ENCODE assay signal across 27 cellular contexts in the genomic region with DNA sequence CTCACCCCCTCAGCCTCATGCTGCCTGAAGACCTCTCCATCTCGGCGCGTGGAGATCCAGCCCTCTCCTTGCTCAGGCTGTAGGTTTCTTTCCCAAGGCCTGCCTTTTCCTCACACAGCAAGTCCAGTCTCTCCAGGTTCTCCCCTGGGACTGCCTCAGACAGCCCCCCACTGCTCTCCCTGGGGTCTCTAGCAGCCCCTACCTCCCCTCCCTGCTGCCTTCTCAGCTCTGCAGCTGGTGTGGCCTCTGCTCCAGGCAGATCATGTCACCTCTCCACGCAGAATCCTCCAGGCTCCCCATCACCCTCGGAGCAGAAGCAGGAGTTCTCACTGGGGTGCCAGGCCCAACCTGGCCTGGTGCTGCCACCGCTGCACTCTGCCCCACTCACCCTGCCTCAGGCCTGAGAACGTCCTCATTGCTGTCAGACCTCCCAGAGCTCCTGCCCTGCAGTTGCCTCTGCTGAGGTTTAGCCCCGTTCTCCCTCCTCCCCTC. TPM values are rescaled to one million over a fixed set of nuclear protein-coding genes. Genes with fewer than 3 reads are reported as not detected.
DNase-seq lines count a peak whose midpoint lies in the region; ATAC-seq and TF ChIP-seq lines count a peak whose summit lies in the region.
"Had no signal": no experiment of that assay in that cellular context is flagged by ENCODE, and none has a peak within 500 bp of the region (broad histone marks: within the 10 kb centered on the region; RNA-seq: fewer than 3 reads in every experiment).

No MANE protein-coding gene starts in this region.

- peaks cover 76% of the 10 kb centered on the region for H3K36me3 ChIP-seq in endodermal cell (ENCODE audit: control insufficient read depth, insufficient read depth, low read length)
- H3K36me3 ChIP-seq in CD4-positive, alpha-beta memory T cell (ENCODE audit: insufficient read depth, low read length) = peaks cover 60% of the 10 kb centered on the region
- H3K36me3 ChIP-seq: ovary had no signal

- intact Hi-C loops in CD4-positive, alpha-beta memory T cell (cut with micrococcal nuclease) = no loop called here

- CTCF ChIA-PET in CD4-positive, alpha-beta memory T cell (lab: Charles Lee; ENCODE audit: partially characterized antibody) = no interaction called here

- POLR2A ChIA-PET in CD4-positive, alpha-beta memory T cell (lab: Charles Lee; ENCODE audit: partially characterized antibody) = interaction anchor here (0.6 to 1.3 kb wide), 2 partner anchors 12 to 13 kb away, joined by 3 read pairs; no protein-coding TSS in a partner anchor

- H3K4me1 Mint-ChIP-seq in stimulated activated naive CD8-positive, alpha-beta T cell treated with anti-CD3 and anti-CD28 coated beads, Interleukin-15, Interleukin-2, amounts not matched to agents 100 ng/mL and 50 ng/mL, for 24 hours (ENCODE audit: low read depth) = peaks cover 15% of the 10 kb centered on the region
- H3K4me1 Mint-ChIP-seq in stimulated activated naive CD8-positive, alpha-beta T cell treated with anti-CD3 and anti-CD28 coated beads, Interleukin-15, amount 100 ng/mL, for 72 hours = no peaks in the 10 kb centered on the region
- H3K4me1 Mint-ChIP-seq in endodermal cell = peaks cover 20% of the 10 kb centered on the region
- H3K4me1 Mint-ChIP-seq in CD4-positive, alpha-beta memory T cell = no peaks in the 10 kb centered on the region

- TF ChIP-seq CTCF in endodermal cell (conservative IDR thresholded peaks at IDR 0.05) = no peak

- peak overlapping the region; percentile 21 for H3K27ac Mint-ChIP-seq in stimulated activated naive CD8-positive, alpha-beta T cell treated with anti-CD3 and anti-CD28 coated beads, Interleukin-15, Interleukin-2, amounts not matched to agents 100 ng/mL and 50 ng/mL, for 24 hours
- H3K27ac Mint-ChIP-seq in stimulated activated naive CD8-positive, alpha-beta T cell treated with anti-CD3 and anti-CD28 coated beads, Interleukin-15, amount 100 ng/mL, for 72 hours = peak overlapping the region in 1 of 2 donors; percentile 55
- H3K27ac Mint-ChIP-seq in endodermal cell = peak overlapping the region; percentile 53
- H3K27ac Mint-ChIP-seq in CD4-positive, alpha-beta memory T cell = peak overlapping the region in 2 of 7 donors; percentile 53 to 75
- H3K27ac Mint-ChIP-seq: activated CD8-positive, alpha-beta T cell treated with anti-CD3 and anti-CD28 coated beads, Interleukin-2, amount 10 ng/mL, durations not matched to agents 7 days and 5 days had no signal

- H3K4me1 ChIP-seq in endodermal cell (ENCODE audit: control insufficient read depth, insufficient read depth, low read length) = no peaks in the 10 kb centered on the region
- H3K4me1 ChIP-seq in CD4-positive, alpha-beta memory T cell (ENCODE audit: insufficient read depth, low read length) = no peaks in the 10 kb centered on the region
- H3K4me1 ChIP-seq: upper lobe of left lung had no signal

- DNase-seq in stimulated activated naive CD8-positive, alpha-beta T cell treated with anti-CD3 and anti-CD28 coated beads, Interleukin-15, amount 100 ng/mL, for 72 hours = no peak
- DNase-seq in endodermal cell (peak; percentile 28), retina (no peak)
- no peak for DNase-seq in CD4-positive, alpha-beta memory T cell
- DNase-seq: activated CD8-positive, alpha-beta T cell treated with anti-CD3 and anti-CD28 coated beads, Interleukin-2, amount 10 ng/mL, durations not matched to agents 7 days and 5 days; activated naive CD4-positive, alpha-beta T cell treated with Interleukin-2 at 50 U/mL for 16 hours; activated T-cell treated with anti-CD3 and anti-CD28 coated beads, Interleukin-2, amount 50 U/mL, for 1 hour; amygdala; EL; head of caudate nucleus; Kasumi-1; left colon; naive thymus-derived CD8-positive, alpha-beta T cell; NCI-H1930; NCI-H2227 treated with DMSO at 0.1 percent for 48 hours; NCI-H748 treated with DMSO at 0.1 percent for 48 hours; ovary; T1000; upper lobe of left lung had no signal

- WGBS in endodermal cell (ENCODE audit: insufficient coverage in 1 of 2, insufficient read length in 1 of 2), 2 experiments = 96 to 97% methylated on average over 7 to 8 of the region's 8 CpGs

- no peak for ATAC-seq in stimulated activated naive CD8-positive, alpha-beta T cell treated with anti-CD3 and anti-CD28 coated beads, Interleukin-15, amount 100 ng/mL, for 72 hours
- no peak for ATAC-seq in GM18520 (IDR thresholded peaks at IDR 0.05; ENCODE audit: unreplicated experiment)
- ATAC-seq: activated CD4-positive, CD25-positive, alpha-beta regulatory T cell treated with anti-CD3 and anti-CD28 coated beads, Interleukin-2, amount 50 U/mL, for 24 hours; activated CD8-positive, alpha-beta T cell treated with anti-CD3 and anti-CD28 coated beads, Interleukin-2, amount 10 ng/mL, durations not matched to agents 7 days and 5 days; left colon; naive thymus-derived CD8-positive, alpha-beta T cell; right cardiac atrium; SK-N-SH treated with all-trans-retinoic acid at 6 μM for 48 hours had no signal

- no peak overlapping the region for H3K4me3 ChIP-seq in endodermal cell (ENCODE audit: low read length)
- H3K4me3 ChIP-seq in CD4-positive, alpha-beta memory T cell (ENCODE audit: low read length in 2 of 2) = no peak overlapping the region
- H3K4me3 ChIP-seq: ovary, upper lobe of left lung had no signal

- H3K9me3 ChIP-seq in endodermal cell (ENCODE audit: control insufficient read depth, low read length) = no peaks in the 10 kb centered on the region
- H3K9me3 ChIP-seq in CD4-positive, alpha-beta memory T cell (ENCODE audit: control insufficient read depth in 1 of 2, low read length in 2 of 2) = no peaks in the 10 kb centered on the region
- H3K9me3 ChIP-seq: ovary, upper lobe of left lung had no signal

- H3K36me3 Mint-ChIP-seq in stimulated activated naive CD8-positive, alpha-beta T cell treated with anti-CD3 and anti-CD28 coated beads, Interleukin-15, Interleukin-2, amounts not matched to agents 100 ng/mL and 50 ng/mL, for 24 hours (ENCODE audit: low read depth) = peaks cover 64% of the 10 kb centered on the region
- H3K36me3 Mint-ChIP-seq in endodermal cell (ENCODE audit: low read depth) = peaks cover 86% of the 10 kb centered on the region
- peaks cover 58 to 71% of the 10 kb centered on the region in 2 donors for H3K36me3 Mint-ChIP-seq in CD4-positive, alpha-beta memory T cell

- H3K27me3 ChIP-seq in endodermal cell (ENCODE audit: control insufficient read depth, insufficient read depth, low read length, poor library complexity, severe bottlenecking) = no peaks in the 10 kb centered on the region
- H3K27me3 ChIP-seq in CD4-positive, alpha-beta memory T cell (ENCODE audit: insufficient read depth, low read length) = no peaks in the 10 kb centered on the region
- H3K27me3 ChIP-seq: ovary, upper lobe of left lung had no signal

- no peaks in the 10 kb centered on the region for H3K9me3 Mint-ChIP-seq in stimulated activated naive CD8-positive, alpha-beta T cell treated with anti-CD3 and anti-CD28 coated beads, Interleukin-15, Interleukin-2, amounts not matched to agents 100 ng/mL and 50 ng/mL, for 24 hours
- H3K9me3 Mint-ChIP-seq in stimulated activated naive CD8-positive, alpha-beta T cell treated with anti-CD3 and anti-CD28 coated beads, Interleukin-15, amount 100 ng/mL, for 72 hours = no peaks in the 10 kb centered on the region
- no peaks in the 10 kb centered on the region for H3K9me3 Mint-ChIP-seq in endodermal cell
- no peaks in the 10 kb centered on the region for H3K9me3 Mint-ChIP-seq in CD4-positive, alpha-beta memory T cell
- H3K9me3 Mint-ChIP-seq: naive thymus-derived CD8-positive, alpha-beta T cell had no signal

- H3K27ac ChIP-seq in endodermal cell (ENCODE audit: low read depth, low read length) = no peak overlapping the region
- H3K27ac ChIP-seq in CD4-positive, alpha-beta memory T cell (ENCODE audit: low read depth, low read length) = no peak overlapping the region
- H3K27ac ChIP-seq: ovary, upper lobe of left lung had no signal

- no peaks in the 10 kb centered on the region for H3K27me3 Mint-ChIP-seq in stimulated activated naive CD8-positive, alpha-beta T cell treated with anti-CD3 and anti-CD28 coated beads, Interleukin-15, Interleukin-2, amounts not matched to agents 100 ng/mL and 50 ng/mL, for 24 hours
- no peaks in the 10 kb centered on the region for H3K27me3 Mint-ChIP-seq in stimulated activated naive CD8-positive, alpha-beta T cell treated with anti-CD3 and anti-CD28 coated beads, Interleukin-15, amount 100 ng/mL, for 72 hours
- H3K27me3 Mint-ChIP-seq in endodermal cell (ENCODE audit: insufficient read depth) = no peaks in the 10 kb centered on the region
- no peaks in the 10 kb centered on the region for H3K27me3 Mint-ChIP-seq in CD4-positive, alpha-beta memory T cell
- H3K27me3 Mint-ChIP-seq: naive thymus-derived CD8-positive, alpha-beta T cell had no signal

- no peak overlapping the region for H3K9ac ChIP-seq in endodermal cell (ENCODE audit: extremely low read depth, low read length, poor library complexity, severe bottlenecking)

- no peak overlapping the region for H3K4me3 Mint-ChIP-seq in stimulated activated naive CD8-positive, alpha-beta T cell treated with anti-CD3 and anti-CD28 coated beads, Interleukin-15, Interleukin-2, amounts not matched to agents 100 ng/mL and 50 ng/mL, for 24 hours
- no peak overlapping the region for H3K4me3 Mint-ChIP-seq in stimulated activated naive CD8-positive, alpha-beta T cell treated with anti-CD3 and anti-CD28 coated beads, Interleukin-15, amount 100 ng/mL, for 72 hours
- no peak overlapping the region for H3K4me3 Mint-ChIP-seq in endodermal cell
- H3K4me3 Mint-ChIP-seq in CD4-positive, alpha-beta memory T cell = no peak overlapping the region
- H3K4me3 Mint-ChIP-seq: activated CD8-positive, alpha-beta T cell treated with anti-CD3 and anti-CD28 coated beads, Interleukin-2, amount 10 ng/mL, durations not matched to agents 7 days and 5 days had no signal

RNA-seq across cellular contexts. Expression of gene SMARCB1, which starts 15.2 kb away (rescaled TPM):
- total RNA-seq in endodermal cell = 100 to 1,000 TPM; 136 to 148 TPM
- 201 TPM for polyA plus RNA-seq in endodermal cell (2013, experiment 1 of 2)
- polyA plus RNA-seq in endodermal cell (2013, experiment 2 of 2) = 179 TPM
- total RNA-seq in CD4-positive, alpha-beta memory T cell = 10 to 100 TPM; 41.2 to 42.3 TPM
- polyA plus RNA-seq in CD4-positive, alpha-beta memory T cell = 10 to 100 TPM; 36.6 to 46.0 TPM

RNA-seq across cellular contexts. Expression of gene MMP11, which starts 29.3 kb away (rescaled TPM):
- 10 to 100 TPM in 1 of 2 donors, 1 to 10 TPM in 1; 9.7 to 14.3 TPM for total RNA-seq in endodermal cell
- 14.7 TPM for polyA plus RNA-seq in endodermal cell (2013, experiment 1 of 2)
- polyA plus RNA-seq in endodermal cell (2013, experiment 2 of 2) = 14.5 TPM
- 1 to 10 TPM in 1 of 2 experiments, under 1 TPM in 1; 0.79 to 1.6 TPM for total RNA-seq in CD4-positive, alpha-beta memory T cell
- polyA plus RNA-seq in CD4-positive, alpha-beta memory T cell = 1 to 10 TPM; 1.0 to 1.1 TPM
- total RNA-seq: HT1080 had no signal

RNA-seq across cellular contexts. Expression of gene CHCHD10, which starts 34.2 kb away (rescaled TPM):
- 100 to 1,000 TPM in 1 of 2 donors, 10 to 100 TPM in 1; 76.1 to 103 TPM for total RNA-seq in endodermal cell
- polyA plus RNA-seq in endodermal cell (2013, experiment 1 of 2) = 75.1 TPM
- 66.0 TPM for polyA plus RNA-seq in endodermal cell (2013, experiment 2 of 2)
- 10 to 100 TPM; 44.7 to 45.9 TPM for total RNA-seq in CD4-positive, alpha-beta memory T cell
- 10 to 100 TPM; 16.3 to 33.1 TPM for polyA plus RNA-seq in CD4-positive, alpha-beta memory T cell
- total RNA-seq: HT1080 had no signal

RNA-seq across cellular contexts. Expression of gene DERL3, which starts 36.9 kb away (rescaled TPM):
- total RNA-seq in endodermal cell = 1 to 10 TPM; 6.3 to 7.6 TPM
- 8.1 TPM for polyA plus RNA-seq in endodermal cell (2013, experiment 1 of 2)
- polyA plus RNA-seq in endodermal cell (2013, experiment 2 of 2) = 7.7 TPM
- 1 to 10 TPM; 1.9 to 2.9 TPM for total RNA-seq in CD4-positive, alpha-beta memory T cell
- 1 to 10 TPM in 1 of 2 donors, under 1 TPM in 1; 0.25 to 1.5 TPM for polyA plus RNA-seq in CD4-positive, alpha-beta memory T cell
- total RNA-seq: HT1080 had no signal
- polyA plus RNA-seq: naive thymus-derived CD8-positive, alpha-beta T cell had no signal

RNA-seq across cellular contexts. Expression of gene C22orf15, which starts 39.1 kb away (rescaled TPM):
- total RNA-seq in endodermal cell = 1 to 10 TPM; 1.5 to 2.2 TPM
- polyA plus RNA-seq in endodermal cell (2013, experiment 1 of 2) = 2.7 TPM
- polyA plus RNA-seq in endodermal cell (2013, experiment 2 of 2) = 3.0 TPM
- 1 to 10 TPM; 1.5 to 1.9 TPM for total RNA-seq in CD4-positive, alpha-beta memory T cell
- polyA plus RNA-seq in CD4-positive, alpha-beta memory T cell = 1 to 10 TPM in 1 of 2 donors, under 1 TPM in 1; 0.34 to 1.2 TPM
- total RNA-seq: endothelial cell of umbilical vein, left colon, subcutaneous adipose tissue had no signal
- polyA plus RNA-seq: right cardiac atrium had no signal

Comparison
In these comparisons a context has a peak if more than half of its experiments do, and no peak if none do; other contexts are left out.
1. RNA of gene MMP11, which starts 29.3 kb away (total RNA-seq): 9.7 to 14.3 TPM in endodermal cell; 0.79 to 1.6 TPM in CD4-positive, alpha-beta memory T cell; every median in the first group is over 4 times any median in the second.